In genomic region chr2:119469661-119470297, GRCh38 we compare ENCODE assay signal across 29 cellular contexts. TPM values are rescaled to one million over a fixed set of nuclear protein-coding genes. Genes with fewer than 3 reads are reported as not detected.
DNase-seq lines count a peak whose midpoint lies in the region; ATAC-seq, FAIRE-seq and TF ChIP-seq lines count a peak whose summit lies in the region.
"Had no signal": no experiment of that assay in that cellular context is flagged by ENCODE, and none has a peak within 500 bp of the region (broad histone marks: within the 10 kb centered on the region; RNA-seq: fewer than 3 reads in every experiment).

No MANE protein-coding gene starts in this region.

- CTCF ChIA-PET in HepG2 (lab: Yijun Ruan, JAX; ENCODE audit: low intra/inter-chr PET ratio, low total read pairs) = no interaction called here

- no peak overlapping the region for H3K9ac ChIP-seq in HepG2 (ENCODE audit: insufficient read depth, low read depth, low read length)
- H3K9ac ChIP-seq: KMS-11 had no signal

- H3K4me1 ChIP-seq in HepG2 (ENCODE audit: insufficient read depth, low read length) = peaks cover 50% of the 10 kb centered on the region
- H3K4me1 ChIP-seq: foreskin keratinocyte, vagina had no signal

- intact Hi-C loops in HepG2 (cut with micrococcal nuclease; ENCODE audit: unreplicated experiment) = no loop called here

- H3K27me3 ChIP-seq in HepG2 (ENCODE audit: control insufficient read depth in 1 of 2, insufficient read depth in 2 of 2, low read length in 2 of 2) (peaks cover 3 to 44% of the 10 kb centered on the region in 2 experiments; a peak in 4 of 5 replicates), MG63 (no peaks in the 10 kb centered on the region)
- H3K27me3 ChIP-seq: dorsolateral prefrontal cortex, vagina had no signal

- H3K79me2 ChIP-seq in HepG2 (ENCODE audit: insufficient read depth, low read length) = no peaks in the 10 kb centered on the region

- POLR2A ChIA-PET in HepG2 (lab: Yijun Ruan, JAX) = no interaction called here

- no peak for FAIRE-seq in HepG2 (lab: Jason Lieb, UNC)
- FAIRE-seq: keratinocyte had no signal

- TF ChIP-seq RAD21 in HepG2 (CRISPR knock-in tag; IDR thresholded peaks at IDR 0.05) = no peak

- no peak for TF ChIP-seq CTCF in HepG2 (CRISPR knock-in tag; IDR thresholded peaks at IDR 0.05)

- peak overlapping the region; percentile 25; the same call in 1 of the 2 replicates for H3K4me2 ChIP-seq in HepG2 (ENCODE audit: low read depth, low read length)
- H3K4me2 ChIP-seq: KMS-11, smooth muscle cell had no signal

- no peak overlapping the region for H2AFZ ChIP-seq in HepG2 (ENCODE audit: low read length)

- no peaks in the 10 kb centered on the region for H3K9me3 ChIP-seq in HepG2 (ENCODE audit: low read length)
- no peaks in the 10 kb centered on the region for H3K9me3 ChIP-seq in MG63
- H3K9me3 ChIP-seq: psoas muscle, vagina had no signal

- H4K20me1 ChIP-seq in HepG2 (ENCODE audit: insufficient read depth, low read length) = no peaks in the 10 kb centered on the region

- WGBS in HepG2 (ENCODE audit: low lambda C conversion rate) = 5% methylated on average over 2 of the region's 2 CpGs

- H3K27ac ChIP-seq in HepG2 (ENCODE audit: extremely low read length, insufficient read depth, low read length) = no peak overlapping the region
- H3K27ac ChIP-seq: dorsolateral prefrontal cortex, foreskin keratinocyte, KMS-11, psoas muscle, vagina, WERI-Rb-1 had no signal

- no peak for TF ChIP-seq POLR2A in HepG2 (IDR thresholded peaks at IDR 0.05; ENCODE audit: insufficient read depth in 1 of 2, low read depth in 2 of 2, low read length in 2 of 2)

- peak; percentile 35 for DNase-seq in COR-L47 (lab: John Stamatoyannopoulos, UW)
- peak; percentile 77 for DNase-seq in NCI-H1092 treated with DMSO at 0.1 percent for 48 hours (lab: John Stamatoyannopoulos, UW)
- DNase-seq in NCI-H69 (lab: John Stamatoyannopoulos, UW) = peak; percentile 58
- peak; percentile 82 for DNase-seq in HepG2 (ENCODE audit: low spot score)
- DNase-seq in MG63 = no peak
- no peak for DNase-seq in islet precursor cell
- no peak for DNase-seq in stimulated activated naive CD8-positive, alpha-beta T cell treated with anti-CD3 and anti-CD28 coated beads, Interleukin-15, Interleukin-2, amounts not matched to agents 100 U/mL and 50 U/mL, for 24 hours
- DNase-seq in HUDEP-2 (lab: John Stamatoyannopoulos, UW; ENCODE audit: unreplicated experiment in 76 of 76) = no peak
- DNase-seq: activated CD4-positive, alpha-beta T cell treated with anti-CD3 and anti-CD28 coated beads, Interleukin-2, amount 50 U/mL, for 48 hours; activated naive CD4-positive, alpha-beta T cell treated with Interleukin-2 at 50 U/mL for 16 hours; central memory CD4-positive, alpha-beta T cell; foreskin keratinocyte; HFFc6; hippocampal formation; NCI-H524; OCI-M1; psoas muscle; T-helper 17 cell; WERI-Rb-1 had no signal

- peak; percentile 67 for ATAC-seq in HepG2
- ATAC-seq in stimulated activated naive CD8-positive, alpha-beta T cell treated with anti-CD3 and anti-CD28 coated beads, Interleukin-15, Interleukin-2, amounts not matched to agents 100 U/mL and 50 U/mL, for 24 hours = no peak
- ATAC-seq: foreskin keratinocyte, psoas muscle, T-helper 17 cell had no signal

- no peaks in the 10 kb centered on the region for H3K36me3 ChIP-seq in HepG2 (replicated peaks in 1 of 2; ENCODE audit: control insufficient read depth in 1 of 2, insufficient read depth in 2 of 2, low read length in 2 of 2)
- no peaks in the 10 kb centered on the region for H3K36me3 ChIP-seq in MG63
- H3K36me3 ChIP-seq: vagina, WERI-Rb-1 had no signal

- no peak for TF ChIP-seq EP300 in HepG2 (IDR thresholded peaks at IDR 0.05; ENCODE audit: low read depth in 2 of 2, low read length in 2 of 2)
- TF ChIP-seq EP300 in HepG2 (CRISPR knock-in tag; IDR thresholded peaks at IDR 0.05; ENCODE audit: borderline replicate concordance) = no peak

- H3K4me3 ChIP-seq in HepG2 (replicated peaks in 1 of 3; ENCODE audit: insufficient read depth in 1 of 3, low read depth in 2 of 3, low read length in 3 of 3) = no peak overlapping the region
- H3K4me3 ChIP-seq in MG63 = no peak overlapping the region
- H3K4me3 ChIP-seq: dorsolateral prefrontal cortex, psoas muscle, smooth muscle cell, vagina had no signal

- in situ Hi-C loops in HepG2 (cut with HindIII; ENCODE audit: extremely low pct_ligation_motif_present, low pct_unique_long_range_greater_than_20kb) = loop anchor here (5.0 kb wide), 1 partner anchor 32 kb away; no protein-coding TSS in a partner anchor

- no TSS peak for BruUV-seq in HepG2 (replicated peaks; lab: Mats Ljungman, UMichigan)

TF ChIP-seq in HepG2, 621 proteins besides CTCF, POLR2A, EP300 and RAD21 (continues in another document):
- TF ChIP-seq ZBTB33 (CRISPR knock-in tag; IDR thresholded peaks at IDR 0.05) (no peak), NCOR1 (IDR thresholded peaks at IDR 0.05; ENCODE audit: borderline replicate concordance, low read length) (peak; percentile 29; the same call in 1 of the 2 replicates), DMAP1 (CRISPR knock-in tag; IDR thresholded peaks at IDR 0.05) (no peak), TBX3 (IDR thresholded peaks at IDR 0.05; ENCODE audit: borderline replicate concordance) (no peak), LCORL (IDR thresholded peaks at IDR 0.05) (peak; percentile 19; the same call in 1 of the 2 replicates), LCORL (CRISPR knock-in tag; IDR thresholded peaks at IDR 0.05) (peak; percentile 98), SMC3 (IDR thresholded peaks at IDR 0.05; ENCODE audit: low read length) (no peak)

RNA-seq across cellular contexts. Expression of gene TMEM37, which starts 38.1 kb away (rescaled TPM):
- 23.7 and 37.7 TPM in 2 replicates for total RNA-seq in HepG2 (2016; rRNA removed; fragmentation: Illumina TruSeq; extraction: Trizol)
- 28.9 and 37.4 TPM in 2 replicates for total RNA-seq in HepG2 (2016; cell fraction: cytosol; rRNA removed; fragmentation: Illumina TruSeq; extraction: Trizol; ENCODE audit: low read depth)
- 22.3 and 38.3 TPM in 2 replicates for total RNA-seq in HepG2 (2016; cell fraction: insoluble cytoplasmic fraction; rRNA removed; fragmentation: Illumina TruSeq; extraction: Trizol)
- total RNA-seq in HepG2 (2016; cell fraction: membrane; rRNA removed; fragmentation: Illumina TruSeq; extraction: Trizol) = 42.2 and 48.4 TPM in 2 replicates
- total RNA-seq in HepG2 (2016; cell fraction: nucleus; rRNA removed; fragmentation: Illumina TruSeq; extraction: Trizol) = 34.2 and 36.8 TPM in 2 replicates
- 115 and 141 TPM in 2 replicates for polyA plus RNA-seq in HepG2 (2011; rRNA removed)
- polyA plus RNA-seq in HepG2 (2011; cell fraction: cytosol; rRNA removed) = 117 and 121 TPM in 2 replicates
- polyA plus RNA-seq in HepG2 (2011; cell fraction: nucleus; rRNA removed) = 112 and 119 TPM in 2 replicates
- 79.4 and 99.6 TPM in 2 replicates for polyA plus RNA-seq in HepG2 (2012)
- polyA plus RNA-seq in HepG2 (2016; cell fraction: cytosol; fragmentation: Illumina TruSeq; extraction: Trizol; ENCODE audit: low read depth) = 35.8 and 51.6 TPM in 2 replicates
- polyA plus RNA-seq in HepG2 (2016; cell fraction: insoluble cytoplasmic fraction; fragmentation: Illumina TruSeq; extraction: Trizol; ENCODE audit: low read depth) = 29.9 and 33.6 TPM in 2 replicates
- polyA plus RNA-seq in HepG2 (2016; cell fraction: membrane; fragmentation: Illumina TruSeq; extraction: Trizol; ENCODE audit: low read depth) = 42.8 and 53.0 TPM in 2 replicates
- 58.5 and 61.9 TPM in 2 replicates for polyA plus RNA-seq in HepG2 (2016; cell fraction: nucleus; fragmentation: Illumina TruSeq; extraction: Trizol; ENCODE audit: insufficient read depth, low read depth)
- polyA minus RNA-seq in HepG2 (2011; rRNA and poly(A)+ RNA removed; ENCODE audit: low replicate concordance) = 8.6 and 130 TPM in 2 replicates
- polyA minus RNA-seq in HepG2 (2011; cell fraction: cytosol; rRNA and poly(A)+ RNA removed) = 23.8 and 26.3 TPM in 2 replicates
- 72.6 and 73.7 TPM in 2 replicates for polyA minus RNA-seq in HepG2 (2011; cell fraction: nucleus; rRNA and poly(A)+ RNA removed)
- 0.56 TPM in 1 of 2 replicates, not detected in the other for total RNA-seq in MG63 (2014; rRNA removed; shearing (Covaris generic); ENCODE audit: low replicate concordance)
- total RNA-seq: HFFc6, SK-MEL-5, T-helper 17 cell had no signal
- polyA plus RNA-seq: CD14-positive monocyte had no signal

RNA-seq across cellular contexts. Expression of gene SCTR, which starts 54.5 kb away (rescaled TPM):
- total RNA-seq in HepG2 (2016; rRNA removed; fragmentation: Illumina TruSeq; extraction: Trizol) = not detected in 2 replicates
- not detected in 2 replicates for total RNA-seq in HepG2 (2016; cell fraction: cytosol; rRNA removed; fragmentation: Illumina TruSeq; extraction: Trizol; ENCODE audit: low read depth)
- not detected in 2 replicates for total RNA-seq in HepG2 (2016; cell fraction: insoluble cytoplasmic fraction; rRNA removed; fragmentation: Illumina TruSeq; extraction: Trizol)
- not detected in 2 replicates for total RNA-seq in HepG2 (2016; cell fraction: membrane; rRNA removed; fragmentation: Illumina TruSeq; extraction: Trizol)
- total RNA-seq in HepG2 (2016; cell fraction: nucleus; rRNA removed; fragmentation: Illumina TruSeq; extraction: Trizol) = not detected in 2 replicates
- not detected in 2 replicates for polyA plus RNA-seq in HepG2 (2011; rRNA removed)
- not detected in 2 replicates for polyA plus RNA-seq in HepG2 (2011; cell fraction: cytosol; rRNA removed)
- polyA plus RNA-seq in HepG2 (2011; cell fraction: nucleus; rRNA removed) = not detected in 2 replicates
- polyA plus RNA-seq in HepG2 (2012) = 2.8 and 3.7 TPM in 2 replicates
- not detected in 2 replicates for polyA plus RNA-seq in HepG2 (2016; cell fraction: cytosol; fragmentation: Illumina TruSeq; extraction: Trizol; ENCODE audit: low read depth)
- polyA plus RNA-seq in HepG2 (2016; cell fraction: insoluble cytoplasmic fraction; fragmentation: Illumina TruSeq; extraction: Trizol; ENCODE audit: low read depth) = not detected in 2 replicates
- polyA plus RNA-seq in HepG2 (2016; cell fraction: membrane; fragmentation: Illumina TruSeq; extraction: Trizol; ENCODE audit: low read depth) = not detected in 2 replicates
- not detected in 2 replicates for polyA plus RNA-seq in HepG2 (2016; cell fraction: nucleus; fragmentation: Illumina TruSeq; extraction: Trizol; ENCODE audit: insufficient read depth, low read depth)
- polyA minus RNA-seq in HepG2 (2011; rRNA and poly(A)+ RNA removed; ENCODE audit: low replicate concordance) = not detected in 2 replicates
- not detected in 2 replicates for polyA minus RNA-seq in HepG2 (2011; cell fraction: cytosol; rRNA and poly(A)+ RNA removed)
- polyA minus RNA-seq in HepG2 (2011; cell fraction: nucleus; rRNA and poly(A)+ RNA removed) = not detected in 2 replicates
- total RNA-seq in MG63 (2014; rRNA removed; shearing (Covaris generic); ENCODE audit: low replicate concordance) = not detected in 2 replicates
- total RNA-seq: epithelial cell of proximal tubule, foreskin keratinocyte, HFFc6, mesenteric fat pad, neural crest cell, SK-MEL-5, smooth muscle cell, T-helper 17 cell, vagina had no signal
- polyA plus RNA-seq: CD14-positive monocyte, foreskin keratinocyte, keratinocyte, smooth muscle cell had no signal

Comparison
In these comparisons a context has a peak if more than half of its experiments do, and no peak if none do; other contexts are left out.
1. DNase-seq: peak in COR-L47 (single experiment), NCI-H1092 treated with DMSO at 0.1 percent for 48 hours (single experiment), NCI-H69 (single experiment) and HepG2 (single experiment); none in MG63 (single experiment), islet precursor cell (single experiment), stimulated activated naive CD8-positive, alpha-beta T cell treated with anti-CD3 and anti-CD28 coated beads, Interleukin-15, Interleukin-2, amounts not matched to agents 100 U/mL and 50 U/mL, for 24 hours (single experiment) and HUDEP-2 (0 of 76).
2. RNA of gene TMEM37, which starts 38.1 kb away (total RNA-seq): 22.3 to 48.4 TPM in HepG2; 0.56 TPM in MG63; every median in the first group is over 10 times any median in the second.